In the genomic region with DNA sequence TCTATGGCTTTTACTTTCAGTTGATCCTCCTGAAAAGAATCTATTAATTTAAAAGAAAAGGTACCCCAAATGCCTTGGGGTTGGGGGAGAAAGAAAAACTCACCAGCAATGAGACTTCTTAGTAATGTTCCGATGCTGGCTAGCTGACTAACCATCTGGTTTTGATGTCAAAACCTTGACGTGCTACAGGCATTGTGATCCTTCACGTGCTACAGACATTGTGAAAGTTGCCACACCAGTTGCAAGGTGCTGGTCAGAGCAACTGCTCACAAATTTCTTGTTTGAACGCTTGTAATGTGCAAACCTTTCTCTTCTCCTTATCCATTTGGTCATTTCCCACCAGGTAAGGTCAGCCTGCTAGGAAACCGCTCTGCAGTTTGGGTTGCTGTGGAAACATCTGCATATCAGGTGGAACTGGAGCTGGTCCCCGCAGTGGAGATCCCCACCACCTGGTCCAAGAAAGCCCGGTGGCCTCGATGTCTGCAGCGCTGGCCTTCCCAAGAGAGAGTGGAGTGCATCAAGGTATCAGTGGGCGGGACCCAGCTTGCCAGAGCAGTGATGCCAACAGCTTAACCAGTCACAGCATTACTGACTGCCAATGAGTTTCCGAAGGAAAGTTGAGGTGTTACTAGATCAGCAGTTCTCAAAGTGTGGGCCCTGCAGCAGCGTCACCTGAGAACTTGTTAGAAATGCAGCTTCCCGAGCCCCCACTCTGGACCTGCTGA, we compare ENCODE assay signal across 19 cellular contexts. TPM values are rescaled to one million over a fixed set of nuclear protein-coding genes. Genes with fewer than 3 reads are reported as not detected.
"Had no signal": no experiment of that assay in that cellular context is flagged by ENCODE, and none has a peak within 500 bp of the region (broad histone marks: within the 10 kb centered on the region; RNA-seq: fewer than 3 reads in every experiment).

No MANE protein-coding gene starts in this region.

- ATAC-seq: body of pancreas; effector memory CD8-positive, alpha-beta T cell; heart left ventricle; left lung; right cardiac atrium had no signal

- H3K4me1 Mint-ChIP-seq: memory B cell had no signal

- DNase-seq: activated CD4-positive, alpha-beta T cell treated with anti-CD3 and anti-CD28 coated beads for 1 hour; activated naive CD4-positive, alpha-beta T cell treated with anti-CD3 and anti-CD28 coated beads for 36 hours; amniotic stem cell; body of pancreas; central memory CD4-positive, alpha-beta T cell; effector memory CD8-positive, alpha-beta T cell; heart left ventricle; left lung; nucleus accumbens; right cardiac atrium; SIG-M5; small intestine; stomach had no signal

- H3K4me3 ChIP-seq: body of pancreas, coronary artery, heart left ventricle, left lung, stomach had no signal

- H3K27ac ChIP-seq: body of pancreas, coronary artery, heart left ventricle, left lung, stomach had no signal

- H3K4me3 Mint-ChIP-seq: activated naive CD4-positive, alpha-beta T cell treated with anti-CD3 and anti-CD28 coated beads for 36 hours; effector memory CD8-positive, alpha-beta T cell; memory B cell; natural killer cell treated with Interleukin-12 subunit alpha and Interleukin-12 subunit beta and Interleukin-15 and Interleukin-18, amount 100 ng/mL, for 72 hours had no signal

- H3K27me3 ChIP-seq: body of pancreas, heart left ventricle, left lung had no signal

- H3K9me3 Mint-ChIP-seq: activated naive CD4-positive, alpha-beta T cell treated with anti-CD3 and anti-CD28 coated beads for 36 hours; effector memory CD8-positive, alpha-beta T cell; memory B cell; natural killer cell treated with Interleukin-12 subunit alpha and Interleukin-12 subunit beta and Interleukin-15 and Interleukin-18, amount 100 ng/mL, for 72 hours had no signal

- H3K36me3 Mint-ChIP-seq: memory B cell; natural killer cell treated with Interleukin-12 subunit alpha and Interleukin-12 subunit beta and Interleukin-15 and Interleukin-18, amount 100 ng/mL, for 72 hours had no signal

- H3K27ac Mint-ChIP-seq: activated naive CD4-positive, alpha-beta T cell treated with anti-CD3 and anti-CD28 coated beads for 36 hours; effector memory CD8-positive, alpha-beta T cell; memory B cell; natural killer cell treated with Interleukin-12 subunit alpha and Interleukin-12 subunit beta and Interleukin-15 and Interleukin-18, amount 100 ng/mL, for 72 hours; progenitor cell of endocrine pancreas had no signal

- H3K36me3 ChIP-seq: heart left ventricle, left lung, stomach had no signal

- H3K4me1 ChIP-seq: body of pancreas, left lung had no signal

- H3K9me3 ChIP-seq: body of pancreas, heart left ventricle, left lung, stomach had no signal

RNA-seq across cellular contexts. Expression of gene MAB21L3, which starts 16.1 kb away (rescaled TPM):
- total RNA-seq: activated naive CD4-positive, alpha-beta T cell treated with anti-CD3 and anti-CD28 coated beads for 36 hours; body of pancreas; mucosa of gallbladder; natural killer cell treated with Interleukin-12 subunit alpha and Interleukin-12 subunit beta and Interleukin-15 and Interleukin-18, amount 100 ng/mL, for 72 hours; progenitor cell of endocrine pancreas; T-helper 2 cell treated with Interferon-gamma antibody and Interleukin-4, amounts not matched to agents 100 ng/mL and 5 ng/mL, for 36 hours had no signal
